Comparison of ENCODE assay signal across 24 cellular contexts in genomic region chr7:108794466-108794865, GRCh38.
"Had no signal": no experiment of that assay in that cellular context is flagged by ENCODE, and none has a peak within 500 bp of the region (broad histone marks: within the 10 kb centered on the region; RNA-seq: fewer than 3 reads in every experiment).

No MANE protein-coding gene starts in this region.

- FAIRE-seq: frontal cortex, small intestine, urothelium cell line had no signal

- H3K36me3 ChIP-seq: left ventricle myocardium inferior, lower lobe of right lung, ovary, right lobe of liver, thoracic aorta, tibial nerve, upper lobe of left lung had no signal

- H3K4me3 ChIP-seq: dorsolateral prefrontal cortex, left ventricle myocardium inferior, lower lobe of right lung, ovary, right lobe of liver, thoracic aorta, tibial nerve, upper lobe of left lung had no signal

- DNase-seq: dorsolateral prefrontal cortex; effector CD4-positive, alpha-beta T cell; hypothalamus; immature natural killer cell; islet precursor cell; kidney glomerular epithelial cell; left colon; left ventricle myocardium inferior; lower lobe of right lung; naive thymus-derived CD8-positive, alpha-beta T cell; nephron progenitor cell; nucleus accumbens; ovary; posterior cingulate gyrus; right lobe of liver; small intestine; stimulated activated CD4-positive, alpha-beta T cell treated with anti-CD3 and anti-CD28 coated beads, Interleukin-15, amount 100 ng/mL, for 24 hours; stimulated activated CD4-positive, alpha-beta T cell treated with anti-CD3 and anti-CD28 coated beads, Interleukin-2, amount 100 ng/mL, for 48 hours; stimulated activated naive B cell treated with anti-CD40 and anti-IgM and Interleukin-4, amounts not matched to agents 10 μg/mL and 1 μg/mL and 100 μg/mL, for 72 hours; upper lobe of left lung had no signal

- H3K27ac ChIP-seq: dorsolateral prefrontal cortex, left ventricle myocardium inferior, lower lobe of right lung, ovary, right lobe of liver, thoracic aorta, tibial nerve, upper lobe of left lung had no signal

- H3K9me3 ChIP-seq: ovary had no signal

- ATAC-seq: left colon; lower lobe of right lung; naive thymus-derived CD8-positive, alpha-beta T cell; right lobe of liver; stimulated activated naive B cell treated with anti-CD40 and anti-IgM and Interleukin-4, amounts not matched to agents 10 μg/mL and 1 μg/mL and 100 μg/mL, for 72 hours had no signal

- H3K4me1 ChIP-seq: left ventricle myocardium inferior, lower lobe of right lung, right lobe of liver, tibial nerve, upper lobe of left lung had no signal
